In the genomic region with DNA sequence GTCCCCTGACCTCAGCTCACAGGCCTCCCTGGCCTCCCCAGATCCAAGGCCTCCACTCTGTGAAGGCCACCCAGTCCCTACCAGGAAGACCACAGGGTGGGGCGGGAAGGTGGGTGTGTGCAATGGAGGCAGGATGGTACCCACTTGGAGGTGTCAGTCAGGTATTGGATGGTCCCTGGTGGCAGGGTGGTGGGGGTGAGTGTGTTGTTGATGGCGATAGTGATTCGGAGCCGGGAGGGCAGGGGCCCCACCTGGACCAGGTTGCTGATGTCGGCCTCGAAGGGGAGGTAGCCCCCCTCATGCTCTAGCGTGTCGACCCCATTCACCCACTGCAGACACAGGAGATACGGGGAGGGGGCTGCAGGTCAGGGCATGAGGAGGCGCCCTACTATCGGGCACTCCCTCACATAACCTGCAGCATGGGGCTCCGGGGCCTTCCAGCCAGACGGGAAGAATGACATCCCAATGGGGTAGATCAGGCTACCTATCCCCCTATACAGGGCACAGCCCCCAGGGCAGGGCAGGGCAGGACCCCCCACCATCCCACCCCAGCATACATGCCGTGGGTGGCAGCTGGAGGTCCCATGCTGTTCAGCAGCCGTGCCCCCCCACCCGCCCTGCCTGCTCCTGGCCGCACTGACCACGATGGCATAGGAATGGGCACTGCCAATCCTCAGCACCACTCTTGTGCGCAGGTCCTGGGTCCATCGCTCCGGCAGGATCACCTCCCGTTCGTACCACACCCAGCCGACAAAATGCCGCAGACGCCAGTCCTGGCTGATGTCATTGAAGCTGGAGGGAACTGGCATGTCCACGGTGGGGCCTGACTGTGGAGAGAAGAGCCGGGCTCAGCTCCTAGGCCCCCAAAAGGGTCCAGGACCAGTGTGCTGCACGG, we compare ENCODE assay signal across 10 cellular contexts. TPM values are rescaled to one million over a fixed set of nuclear protein-coding genes. Genes with fewer than 3 reads are reported as not detected.
DNase-seq lines count a peak whose midpoint lies in the region; ATAC-seq lines count a peak whose summit lies in the region.
"Had no signal": no experiment of that assay in that cellular context is flagged by ENCODE, and none has a peak within 500 bp of the region (broad histone marks: within the 10 kb centered on the region; RNA-seq: fewer than 3 reads in every experiment).

No MANE protein-coding gene starts in this region.

- no peak for DNase-seq in activated CD8-positive, alpha-beta memory T cell treated with anti-CD3 and anti-CD28 coated beads, Interleukin-2, amount 10 ng/mL, durations not matched to agents 7 days and 5 days
- no peak for DNase-seq in activated CD8-positive, alpha-beta memory T cell treated with anti-CD3 and anti-CD28 coated beads for 24 hours
- no peak for DNase-seq in T-cell
- no peak for DNase-seq in immature natural killer cell
- DNase-seq in stimulated activated naive B cell treated with anti-CD40 and anti-IgM and Interleukin-4, amounts not matched to agents 10 μg/mL and 1 μg/mL and 100 μg/mL, for 72 hours: no peak
- no peak for DNase-seq in germinal center (ENCODE audit: low spot score)
- DNase-seq in C1 segment of cervical spinal cord (lab: John Stamatoyannopoulos, UW): no peak
- DNase-seq in HPDE6-E6E7 (ENCODE audit: extremely low spot score): no peak
- DNase-seq: amniotic stem cell, uterus had no signal

- H3K4me1 Mint-ChIP-seq in activated CD8-positive, alpha-beta memory T cell treated with anti-CD3 and anti-CD28 coated beads, Interleukin-2, amount 10 ng/mL, durations not matched to agents 7 days and 5 days: peaks cover 6% of the 10 kb centered on the region
- H3K4me1 Mint-ChIP-seq in T-cell: peaks cover 11 to 19% (median 14%) of the 10 kb centered on the region in 3 donors
- H3K4me1 Mint-ChIP-seq in immature natural killer cell: peaks cover 10 to 17% of the 10 kb centered on the region in 2 donors
- peaks cover 8 to 22% of the 10 kb centered on the region in 2 donors for H3K4me1 Mint-ChIP-seq in stimulated activated naive B cell treated with anti-CD40 and anti-IgM and Interleukin-4, amounts not matched to agents 10 μg/mL and 1 μg/mL and 100 μg/mL, for 72 hours

- peaks cover 21% of the 10 kb centered on the region for H3K36me3 Mint-ChIP-seq in activated CD8-positive, alpha-beta memory T cell treated with anti-CD3 and anti-CD28 coated beads, Interleukin-2, amount 10 ng/mL, durations not matched to agents 7 days and 5 days
- H3K36me3 Mint-ChIP-seq in T-cell (peaks cover 3% of the 10 kb centered on the region), immature natural killer cell (no peaks in the 10 kb centered on the region)
- H3K36me3 Mint-ChIP-seq in stimulated activated naive B cell treated with anti-CD40 and anti-IgM and Interleukin-4, amounts not matched to agents 10 μg/mL and 1 μg/mL and 100 μg/mL, for 72 hours: peaks cover 21 to 25% of the 10 kb centered on the region in 2 donors

- ATAC-seq in activated CD8-positive, alpha-beta memory T cell treated with anti-CD3 and anti-CD28 coated beads, Interleukin-2, amount 10 ng/mL, durations not matched to agents 7 days and 5 days: no peak
- ATAC-seq in T-cell (replicated peaks in 1 of 4): no peak
- ATAC-seq in stimulated activated naive B cell treated with anti-CD40 and anti-IgM and Interleukin-4, amounts not matched to agents 10 μg/mL and 1 μg/mL and 100 μg/mL, for 72 hours (replicated peaks): no peak

- no peaks in the 10 kb centered on the region for H3K9me3 Mint-ChIP-seq in activated CD8-positive, alpha-beta memory T cell treated with anti-CD3 and anti-CD28 coated beads, Interleukin-2, amount 10 ng/mL, durations not matched to agents 7 days and 5 days (ENCODE audit: low read depth)
- H3K9me3 Mint-ChIP-seq in T-cell: no peaks in the 10 kb centered on the region
- no peaks in the 10 kb centered on the region for H3K9me3 Mint-ChIP-seq in immature natural killer cell
- H3K9me3 Mint-ChIP-seq in stimulated activated naive B cell treated with anti-CD40 and anti-IgM and Interleukin-4, amounts not matched to agents 10 μg/mL and 1 μg/mL and 100 μg/mL, for 72 hours: no peaks in the 10 kb centered on the region

- no peaks in the 10 kb centered on the region for H3K27me3 Mint-ChIP-seq in activated CD8-positive, alpha-beta memory T cell treated with anti-CD3 and anti-CD28 coated beads, Interleukin-2, amount 10 ng/mL, durations not matched to agents 7 days and 5 days
- no peaks in the 10 kb centered on the region for H3K27me3 Mint-ChIP-seq in T-cell
- peaks cover 0 to 6% (median 4%) of the 10 kb centered on the region in 3 donors for H3K27me3 Mint-ChIP-seq in immature natural killer cell (ENCODE audit: low read depth in 3 of 3)
- H3K27me3 Mint-ChIP-seq in stimulated activated naive B cell treated with anti-CD40 and anti-IgM and Interleukin-4, amounts not matched to agents 10 μg/mL and 1 μg/mL and 100 μg/mL, for 72 hours: no peaks in the 10 kb centered on the region

- H3K27ac Mint-ChIP-seq in activated CD8-positive, alpha-beta memory T cell treated with anti-CD3 and anti-CD28 coated beads, Interleukin-2, amount 10 ng/mL, durations not matched to agents 7 days and 5 days: peak overlapping the region; percentile 99
- H3K27ac Mint-ChIP-seq in T-cell: peak overlapping the region in 1 of 2 donors; percentile 52
- peak overlapping the region; percentile 90 to 98 (median 94) for H3K27ac Mint-ChIP-seq in immature natural killer cell
- H3K27ac Mint-ChIP-seq in stimulated activated naive B cell treated with anti-CD40 and anti-IgM and Interleukin-4, amounts not matched to agents 10 μg/mL and 1 μg/mL and 100 μg/mL, for 72 hours: peak overlapping the region; percentile 37

- POLR2A ChIA-PET in T-cell (lab: Charles Lee): interaction anchor here in 1 of 2 donors (0.6 kb wide), 1 partner anchor 238 kb away, joined by 4 read pairs; no protein-coding TSS in a partner anchor

- CTCF ChIA-PET in activated CD8-positive, alpha-beta memory T cell treated with anti-CD3 and anti-CD28 coated beads, Interleukin-2, amount 10 ng/mL, durations not matched to agents 7 days and 5 days (lab: Charles Lee): no interaction called here
- CTCF ChIA-PET in T-cell (lab: Charles Lee): interaction anchor here in 1 of 2 donors (1.1 kb wide), 1 partner anchor 11 kb away, joined by 3 read pairs; no protein-coding TSS in a partner anchor

- peak overlapping the region; percentile 86 for H3K4me3 Mint-ChIP-seq in activated CD8-positive, alpha-beta memory T cell treated with anti-CD3 and anti-CD28 coated beads, Interleukin-2, amount 10 ng/mL, durations not matched to agents 7 days and 5 days
- H3K4me3 Mint-ChIP-seq in T-cell (peak overlapping the region; percentile 72 to 81 (median 76)), immature natural killer cell (peak overlapping the region in 4 of 5 donors; percentile 19 to 94 (median 88))
- peak overlapping the region; percentile 85 to 91 for H3K4me3 Mint-ChIP-seq in stimulated activated naive B cell treated with anti-CD40 and anti-IgM and Interleukin-4, amounts not matched to agents 10 μg/mL and 1 μg/mL and 100 μg/mL, for 72 hours

RNA-seq across cellular contexts. Expression of a gene that starts 2.2 kb away (rescaled TPM):
- total RNA-seq in activated CD8-positive, alpha-beta memory T cell treated with anti-CD3 and anti-CD28 coated beads, Interleukin-2, amount 10 ng/mL, durations not matched to agents 7 days and 5 days: 10 to 100 TPM; 84.3 to 88.0 TPM
- 10 to 100 TPM; 35.3 to 56.7 (median 52.3) TPM for total RNA-seq in T-cell
- polyA plus RNA-seq in immature natural killer cell: 100 to 1,000 TPM in 1 of 3 donors, 10 to 100 TPM in 2; 75.1 to 119 (median 77.3) TPM
